ENCODE assay signal across 1 cellular context in genomic region chr9:95024097-95024671, GRCh38.
TF ChIP-seq lines count a peak whose summit lies in the region.

No MANE protein-coding gene starts in this region.

TF ChIP-seq in GM23338, 12 proteins besides CTCF, POLR2A, EP300 and RAD21 (continued from another document):
- TF ChIP-seq REST (IDR thresholded peaks at IDR 0.05; ENCODE audit: unreplicated experiment) (no peak), NANOG (IDR thresholded peaks at IDR 0.05; ENCODE audit: borderline replicate concordance) (no peak), EZH2 (IDR thresholded peaks at IDR 0.05; ENCODE audit: low read depth, unreplicated experiment) (no peak)
